ENCODE assay signal across 2 cellular contexts in the genomic region with DNA sequence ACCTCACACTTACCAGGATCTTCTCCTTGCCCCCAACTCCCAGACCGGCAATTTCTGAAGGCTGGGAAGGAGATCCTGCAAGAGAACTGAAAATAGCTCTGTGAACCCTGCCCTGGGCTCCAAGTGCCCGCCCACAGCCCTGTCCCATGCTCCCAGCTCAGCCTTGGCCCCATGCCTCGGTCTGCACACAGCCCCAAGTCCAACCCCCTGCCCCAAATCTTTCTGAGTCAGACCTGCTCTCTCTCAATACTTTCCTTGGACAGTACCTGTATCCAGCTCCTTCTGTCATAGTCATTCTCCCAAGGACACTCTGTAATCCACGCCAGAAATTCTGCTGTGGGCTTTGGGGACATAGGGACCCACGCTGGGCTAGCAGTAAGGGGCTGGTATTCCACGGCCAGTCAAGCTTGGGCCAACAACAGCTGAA.
TF ChIP-seq lines count a peak whose summit lies in the region.

No MANE protein-coding gene starts in this region.

TF ChIP-seq in HEK293, 187 proteins besides CTCF, POLR2A, EP300 and RAD21:
- no peak for TF ChIP-seq ZNF391 (tag by site-specific recombination; IDR thresholded peaks at IDR 0.05; ENCODE audit: borderline replicate concordance, low read depth)
- no peak for TF ChIP-seq ZNF146 (tag by site-specific recombination; IDR thresholded peaks at IDR 0.05)
- no peak for TF ChIP-seq ZNF311 (tag by site-specific recombination; IDR thresholded peaks at IDR 0.05; ENCODE audit: borderline replicate concordance)
- 0 out of 2 replicates have a peak, but pooled peaks have one; percentile 25 for TF ChIP-seq ZFHX2 (tag by site-specific recombination; conservative IDR thresholded peaks at IDR 0.05)
- no peak for TF ChIP-seq HOXD13 (CRISPR knock-in tag; IDR thresholded peaks at IDR 0.05; ENCODE audit: borderline replicate concordance)
- TF ChIP-seq ZNF76 (tag by site-specific recombination; IDR thresholded peaks at IDR 0.05; ENCODE audit: borderline replicate concordance, low read depth), result no peak
- no peak for TF ChIP-seq ZNF433 (tag by site-specific recombination; IDR thresholded peaks at IDR 0.05; ENCODE audit: low read depth)
- no peak for TF ChIP-seq PBX3 (CRISPR knock-in tag; IDR thresholded peaks at IDR 0.05)

TF ChIP-seq in HepG2, 621 proteins besides CTCF, POLR2A, EP300 and RAD21 (continues in another document):
- TF ChIP-seq ATAD3A (CRISPR knock-in tag; IDR thresholded peaks at IDR 0.05) (no peak), MAF1 (CRISPR knock-in tag; IDR thresholded peaks at IDR 0.05; ENCODE audit: borderline replicate concordance) (no peak), CBX1 (IDR thresholded peaks at IDR 0.05; ENCODE audit: low read depth) (no peak), BCL3 (CRISPR knock-in tag; IDR thresholded peaks at IDR 0.05) (0 out of 2 replicates have a peak, but pooled peaks have one; percentile 8), ZBTB8A (CRISPR knock-in tag; IDR thresholded peaks at IDR 0.05; ENCODE audit: borderline replicate concordance, low read depth) (no peak), ZKSCAN1 (IDR thresholded peaks at IDR 0.05; ENCODE audit: low read length) (no peak), POLR2AphosphoS5 (IDR thresholded peaks at IDR 0.05; ENCODE audit: low read depth, low read length) (peak; percentile 82), ARID3A (IDR thresholded peaks at IDR 0.05; ENCODE audit: low read depth, low read length) (no peak), RFXANK (CRISPR knock-in tag; IDR thresholded peaks at IDR 0.05) (no peak), RARA (CRISPR knock-in tag; IDR thresholded peaks at IDR 0.05) (peak; percentile 53; the same call in 1 of the 2 replicates), HDAC2 (CRISPR knock-in tag; IDR thresholded peaks at IDR 0.05) (peak; percentile 55; the same call in 1 of the 2 replicates), ZNF784 (CRISPR knock-in tag; IDR thresholded peaks at IDR 0.05; ENCODE audit: borderline replicate concordance) (no peak), LCORL (IDR thresholded peaks at IDR 0.05) (no peak), LCORL (CRISPR knock-in tag; IDR thresholded peaks at IDR 0.05) (peak; percentile 99), ZNF121 (CRISPR knock-in tag; IDR thresholded peaks at IDR 0.05) (peak; percentile 73), ISL2 (CRISPR knock-in tag; IDR thresholded peaks at IDR 0.05) (no peak), CHCHD3 (CRISPR knock-in tag; IDR thresholded peaks at IDR 0.05) (peak; percentile 60; the same call in 1 of the 2 replicates), MED1 (CRISPR knock-in tag; IDR thresholded peaks at IDR 0.05) (peak; percentile 85), ARNTL (CRISPR knock-in tag; IDR thresholded peaks at IDR 0.05) (peak; percentile 67; the same call in 1 of the 2 replicates), PHF8 (CRISPR knock-in tag; IDR thresholded peaks at IDR 0.05) (peak; percentile 20; the same call in 1 of the 2 replicates), XBP1 (CRISPR knock-in tag; IDR thresholded peaks at IDR 0.05) (no peak), TERF1 (CRISPR knock-in tag; IDR thresholded peaks at IDR 0.05) (no peak), ZNF207 (IDR thresholded peaks at IDR 0.05; ENCODE audit: borderline replicate concordance) (no peak), ZNF839 (CRISPR knock-in tag; IDR thresholded peaks at IDR 0.05; ENCODE audit: borderline replicate concordance) (no peak), ZFP41 (CRISPR knock-in tag; IDR thresholded peaks at IDR 0.05; ENCODE audit: borderline replicate concordance) (no peak), ZNF558 (CRISPR knock-in tag; IDR thresholded peaks at IDR 0.05; ENCODE audit: borderline replicate concordance) (no peak), ZNF816 (CRISPR knock-in tag; IDR thresholded peaks at IDR 0.05; ENCODE audit: borderline replicate concordance) (0 out of 2 replicates have a peak, but pooled peaks have one; percentile 15), SALL1 (CRISPR knock-in tag; IDR thresholded peaks at IDR 0.05) (peak; percentile 74), SCMH1 (CRISPR knock-in tag; IDR thresholded peaks at IDR 0.05; ENCODE audit: borderline replicate concordance) (no peak), ZBTB26 (CRISPR knock-in tag; IDR thresholded peaks at IDR 0.05; ENCODE audit: borderline replicate concordance) (no peak), ZNF768 (CRISPR knock-in tag; IDR thresholded peaks at IDR 0.05) (peak; percentile 54), SP4 (CRISPR knock-in tag; IDR thresholded peaks at IDR 0.05) (no peak; the same call in 1 of the 2 replicates), ZNF263 (CRISPR knock-in tag; IDR thresholded peaks at IDR 0.05) (0 out of 2 replicates have a peak, but pooled peaks have one; percentile 33), ZNF556 (CRISPR knock-in tag; IDR thresholded peaks at IDR 0.05; ENCODE audit: borderline replicate concordance) (no peak)
- TF ChIP-seq, protein P1, sequence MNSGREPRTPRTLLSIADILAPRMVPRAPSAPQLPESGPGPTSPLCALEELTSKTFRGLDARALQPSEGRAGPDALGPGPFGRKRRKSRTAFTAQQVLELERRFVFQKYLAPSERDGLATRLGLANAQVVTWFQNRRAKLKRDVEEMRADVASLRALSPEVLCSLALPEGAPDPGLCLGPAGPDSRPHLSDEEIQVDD (CRISPR knock-in tag; IDR thresholded peaks at IDR 0.05; ENCODE audit: borderline replicate concordance), result no peak
- TF ChIP-seq, protein P2, sequence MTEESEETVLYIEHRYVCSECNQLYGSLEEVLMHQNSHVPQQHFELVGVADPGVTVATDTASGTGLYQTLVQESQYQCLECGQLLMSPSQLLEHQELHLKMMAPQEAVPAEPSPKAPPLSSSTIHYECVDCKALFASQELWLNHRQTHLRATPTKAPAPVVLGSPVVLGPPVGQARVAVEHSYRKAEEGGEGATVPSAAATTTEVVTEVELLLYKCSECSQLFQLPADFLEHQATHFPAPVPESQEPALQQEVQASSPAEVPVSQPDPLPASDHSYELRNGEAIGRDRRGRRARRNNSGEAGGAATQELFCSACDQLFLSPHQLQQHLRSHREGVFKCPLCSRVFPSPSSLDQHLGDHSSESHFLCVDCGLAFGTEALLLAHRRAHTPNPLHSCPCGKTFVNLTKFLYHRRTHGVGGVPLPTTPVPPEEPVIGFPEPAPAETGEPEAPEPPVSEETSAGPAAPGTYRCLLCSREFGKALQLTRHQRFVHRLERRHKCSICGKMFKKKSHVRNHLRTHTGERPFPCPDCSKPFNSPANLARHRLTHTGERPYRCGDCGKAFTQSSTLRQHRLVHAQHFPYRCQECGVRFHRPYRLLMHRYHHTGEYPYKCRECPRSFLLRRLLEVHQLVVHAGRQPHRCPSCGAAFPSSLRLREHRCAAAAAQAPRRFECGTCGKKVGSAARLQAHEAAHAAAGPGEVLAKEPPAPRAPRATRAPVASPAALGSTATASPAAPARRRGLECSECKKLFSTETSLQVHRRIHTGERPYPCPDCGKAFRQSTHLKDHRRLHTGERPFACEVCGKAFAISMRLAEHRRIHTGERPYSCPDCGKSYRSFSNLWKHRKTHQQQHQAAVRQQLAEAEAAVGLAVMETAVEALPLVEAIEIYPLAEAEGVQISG (CRISPR knock-in tag; IDR thresholded peaks at IDR 0.05), result peak; percentile 39; the same call in 1 of the 2 replicates
- TF ChIP-seq, protein P3, sequence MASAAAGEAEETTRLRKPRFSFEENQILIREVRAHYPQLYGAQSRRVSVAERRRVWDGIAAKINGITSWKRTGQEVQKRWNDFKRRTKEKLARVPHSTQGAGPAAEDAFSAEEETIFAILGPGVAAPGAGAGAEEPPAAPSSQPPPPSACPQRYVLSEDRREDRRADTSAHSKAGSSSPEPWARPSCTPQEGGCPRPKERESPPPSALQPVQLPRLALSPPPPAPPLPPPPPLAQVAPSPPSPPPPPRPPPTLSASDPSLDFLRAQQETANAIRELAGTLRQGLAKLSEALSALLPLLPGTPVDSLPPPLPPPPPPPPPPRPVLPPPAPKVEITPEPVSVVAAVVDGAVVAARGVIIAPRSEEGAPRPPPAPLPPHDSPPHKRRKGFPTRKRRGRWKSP (CRISPR knock-in tag; IDR thresholded peaks at IDR 0.05), result no peak
- TF ChIP-seq, protein P4, sequence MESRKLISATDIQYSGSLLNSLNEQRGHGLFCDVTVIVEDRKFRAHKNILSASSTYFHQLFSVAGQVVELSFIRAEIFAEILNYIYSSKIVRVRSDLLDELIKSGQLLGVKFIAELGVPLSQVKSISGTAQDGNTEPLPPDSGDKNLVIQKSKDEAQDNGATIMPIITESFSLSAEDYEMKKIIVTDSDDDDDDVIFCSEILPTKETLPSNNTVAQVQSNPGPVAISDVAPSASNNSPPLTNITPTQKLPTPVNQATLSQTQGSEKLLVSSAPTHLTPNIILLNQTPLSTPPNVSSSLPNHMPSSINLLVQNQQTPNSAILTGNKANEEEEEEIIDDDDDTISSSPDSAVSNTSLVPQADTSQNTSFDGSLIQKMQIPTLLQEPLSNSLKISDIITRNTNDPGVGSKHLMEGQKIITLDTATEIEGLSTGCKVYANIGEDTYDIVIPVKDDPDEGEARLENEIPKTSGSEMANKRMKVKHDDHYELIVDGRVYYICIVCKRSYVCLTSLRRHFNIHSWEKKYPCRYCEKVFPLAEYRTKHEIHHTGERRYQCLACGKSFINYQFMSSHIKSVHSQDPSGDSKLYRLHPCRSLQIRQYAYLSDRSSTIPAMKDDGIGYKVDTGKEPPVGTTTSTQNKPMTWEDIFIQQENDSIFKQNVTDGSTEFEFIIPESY (CRISPR knock-in tag; IDR thresholded peaks at IDR 0.05), result no peak
- TF ChIP-seq, protein P5, sequence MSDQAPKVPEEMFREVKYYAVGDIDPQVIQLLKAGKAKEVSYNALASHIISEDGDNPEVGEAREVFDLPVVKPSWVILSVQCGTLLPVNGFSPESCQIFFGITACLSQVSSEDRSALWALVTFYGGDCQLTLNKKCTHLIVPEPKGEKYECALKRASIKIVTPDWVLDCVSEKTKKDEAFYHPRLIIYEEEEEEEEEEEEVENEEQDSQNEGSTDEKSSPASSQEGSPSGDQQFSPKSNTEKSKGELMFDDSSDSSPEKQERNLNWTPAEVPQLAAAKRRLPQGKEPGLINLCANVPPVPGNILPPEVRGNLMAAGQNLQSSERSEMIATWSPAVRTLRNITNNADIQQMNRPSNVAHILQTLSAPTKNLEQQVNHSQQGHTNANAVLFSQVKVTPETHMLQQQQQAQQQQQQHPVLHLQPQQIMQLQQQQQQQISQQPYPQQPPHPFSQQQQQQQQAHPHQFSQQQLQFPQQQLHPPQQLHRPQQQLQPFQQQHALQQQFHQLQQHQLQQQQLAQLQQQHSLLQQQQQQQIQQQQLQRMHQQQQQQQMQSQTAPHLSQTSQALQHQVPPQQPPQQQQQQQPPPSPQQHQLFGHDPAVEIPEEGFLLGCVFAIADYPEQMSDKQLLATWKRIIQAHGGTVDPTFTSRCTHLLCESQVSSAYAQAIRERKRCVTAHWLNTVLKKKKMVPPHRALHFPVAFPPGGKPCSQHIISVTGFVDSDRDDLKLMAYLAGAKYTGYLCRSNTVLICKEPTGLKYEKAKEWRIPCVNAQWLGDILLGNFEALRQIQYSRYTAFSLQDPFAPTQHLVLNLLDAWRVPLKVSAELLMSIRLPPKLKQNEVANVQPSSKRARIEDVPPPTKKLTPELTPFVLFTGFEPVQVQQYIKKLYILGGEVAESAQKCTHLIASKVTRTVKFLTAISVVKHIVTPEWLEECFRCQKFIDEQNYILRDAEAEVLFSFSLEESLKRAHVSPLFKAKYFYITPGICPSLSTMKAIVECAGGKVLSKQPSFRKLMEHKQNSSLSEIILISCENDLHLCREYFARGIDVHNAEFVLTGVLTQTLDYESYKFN (CRISPR knock-in tag; conservative IDR thresholded peaks at IDR 0.05), result peak; percentile 78
